Comparison of ENCODE assay signal across 8 cellular contexts in the genomic region with DNA sequence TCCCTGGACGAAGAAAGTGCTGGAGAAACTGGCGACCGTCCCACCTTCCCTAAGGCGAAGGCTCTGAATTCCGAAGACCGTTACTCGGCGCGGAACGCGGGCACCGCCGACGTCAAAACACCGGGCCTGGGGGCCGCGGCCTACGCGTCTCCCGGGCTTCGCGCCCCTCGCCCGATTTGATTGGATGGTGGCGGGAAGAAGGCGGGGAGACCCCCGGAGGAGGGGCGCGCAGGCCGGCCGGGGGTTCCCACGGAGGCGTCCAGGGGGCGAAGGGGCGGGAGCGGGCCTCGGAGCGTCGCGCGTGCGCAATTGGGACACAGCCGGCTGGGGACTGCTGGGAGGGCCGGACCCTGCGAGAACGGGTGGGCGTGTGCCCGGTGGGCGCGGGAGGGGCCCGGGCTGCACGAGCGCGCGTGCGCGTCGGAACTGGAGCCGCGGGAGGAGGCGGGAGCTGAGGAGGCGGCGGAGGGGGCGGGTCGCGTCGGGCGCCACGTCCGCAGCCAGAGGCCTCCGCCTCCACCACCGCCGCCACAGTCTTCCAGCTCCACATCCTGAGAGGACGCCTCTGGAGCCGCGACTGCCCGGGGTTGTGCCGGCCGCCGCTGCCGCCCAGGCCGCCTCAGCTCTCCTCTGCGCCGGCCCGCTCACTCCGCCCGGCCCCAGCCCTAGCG. TPM values are rescaled to one million over a fixed set of nuclear protein-coding genes. Genes with fewer than 3 reads are reported as not detected.
DNase-seq lines count a peak whose midpoint lies in the region; ATAC-seq and TF ChIP-seq lines count a peak whose summit lies in the region.

Gene TMEM263 (plus strand): TSS at position 531 of the 671 bp plus-strand sequence. CDS start 11,210 bp downstream, outside the sequence.

- H2AFZ ChIP-seq in neural progenitor cell (replicated peaks) = peak within 1 kb of the TSS; percentile 70

- H3K27me3 Mint-ChIP-seq in neural progenitor cell (ENCODE audit: insufficient read depth, low read depth) = peaks cover 3% of the 10 kb centered on the region

- H3K9me3 ChIP-seq in neural progenitor cell (ENCODE audit: low read depth) (no peaks in the 10 kb centered on the region), stomach smooth muscle (ENCODE audit: control insufficient read depth in 2 of 2, low read length in 2 of 2) (no peaks in the 10 kb centered on the region)

- ATAC-seq in foreskin keratinocyte = peak; percentile 77

- H3K79me2 ChIP-seq in neural progenitor cell (ENCODE audit: low read depth) = peaks cover 34% of the 10 kb centered on the region

- DNase-seq in ELR (ENCODE audit: low read depth) = peak; percentile 96
- peak; percentile 93 for DNase-seq in H4 (ENCODE audit: low spot score)
- DNase-seq in LoVo (ENCODE audit: low spot score) = peak; percentile 94
- peak; percentile 89 to 93 for DNase-seq in SHP77 (lab: John Stamatoyannopoulos, UW)
- peak; percentile 89 for DNase-seq in activated gamma-delta T cell treated with anti-CD3 and anti-CD28 coated beads, Interleukin-2, amount 50 U/mL, for 16 hours (ENCODE audit: low read depth)
- DNase-seq in foreskin keratinocyte = peak; percentile 71 to 86
- peak; percentile 97 for DNase-seq in neural progenitor cell (ENCODE audit: low spot score)

- peak within 1 kb of the TSS; percentile 100 for H3K4me3 Mint-ChIP-seq in neural progenitor cell

- peak within 1 kb of the TSS; percentile 85 for H3K27ac ChIP-seq in foreskin keratinocyte
- H3K27ac ChIP-seq in neural progenitor cell = peak within 1 kb of the TSS; percentile 91
- H3K27ac ChIP-seq in stomach smooth muscle (ENCODE audit: low read length) = peak within 1 kb of the TSS; percentile 89

- H3K4me1 Mint-ChIP-seq in neural progenitor cell = peaks cover 23% of the 10 kb centered on the region

- TF ChIP-seq CTCF in foreskin keratinocyte (conservative IDR thresholded peaks at IDR 0.05) (no peak), neural progenitor cell (IDR thresholded peaks at IDR 0.05) (no peak)

- H3K9ac ChIP-seq in neural progenitor cell = peak within 1 kb of the TSS; percentile 59
- peak within 1 kb of the TSS; percentile 93 to 94 for H3K9ac ChIP-seq in stomach smooth muscle (ENCODE audit: low read length in 2 of 2)

- H3K36me3 ChIP-seq in neural progenitor cell = no peaks in the 10 kb centered on the region
- no peaks in the 10 kb centered on the region for H3K36me3 ChIP-seq in stomach smooth muscle (ENCODE audit: control insufficient read depth in 2 of 2, insufficient read depth in 2 of 2, low read length in 2 of 2)

- H3K4me3 ChIP-seq in neural progenitor cell = peak within 1 kb of the TSS; percentile 81
- H3K4me3 ChIP-seq in stomach smooth muscle (ENCODE audit: low read length in 2 of 2) = peak within 1 kb of the TSS; percentile 90 to 95

- H3F3A ChIP-seq in neural progenitor cell (ENCODE audit: low read depth) = peaks cover 22% of the 10 kb centered on the region

- H3K4me1 ChIP-seq in foreskin keratinocyte (peaks cover 29% of the 10 kb centered on the region), neural progenitor cell (no peaks in the 10 kb centered on the region), stomach smooth muscle (ENCODE audit: control insufficient read depth, insufficient read depth, low read length) (peaks cover 4% of the 10 kb centered on the region)

- no peaks in the 10 kb centered on the region for H3K27me3 ChIP-seq in foreskin keratinocyte
- peaks cover 9% of the 10 kb centered on the region for H3K27me3 ChIP-seq in neural progenitor cell
- H3K27me3 ChIP-seq in stomach smooth muscle (ENCODE audit: control insufficient read depth in 1 of 2, insufficient read depth in 2 of 2, low read length in 2 of 2) = no peaks in the 10 kb centered on the region

- H3K27ac Mint-ChIP-seq in neural progenitor cell = peak within 1 kb of the TSS; percentile 98

- H4K20me1 ChIP-seq in neural progenitor cell (ENCODE audit: low read depth) = peaks cover 14% of the 10 kb centered on the region

- H3K9me3 Mint-ChIP-seq in neural progenitor cell = peaks cover 7% of the 10 kb centered on the region

- peak within 1 kb of the TSS; percentile 90 for H3K4me2 ChIP-seq in neural progenitor cell

- no peaks in the 10 kb centered on the region for H3K36me3 Mint-ChIP-seq in neural progenitor cell

RNA-seq across cellular contexts. Expression of gene TMEM263, which starts in this region (rescaled TPM):
- 56.7 and 65.5 TPM in 2 replicates for total RNA-seq in H4 (2014; rRNA removed; shearing (Covaris generic))
- total RNA-seq in foreskin keratinocyte (38.5 and 50.9 TPM in 2 replicates), neural progenitor cell (ENCODE audit: low replicate concordance) (25.8 and 39.7 TPM in 2 replicates)
- 17.9 and 19.1 TPM in 2 replicates for polyA plus RNA-seq in foreskin keratinocyte

Comparison
In these comparisons a context has a peak if more than half of its experiments do, and no peak if none do; other contexts are left out.
1. Peak in every context shown above with its lines: DNase-seq, ATAC-seq, H3K4me3 ChIP-seq and H3K27ac ChIP-seq.